In the genomic region with DNA sequence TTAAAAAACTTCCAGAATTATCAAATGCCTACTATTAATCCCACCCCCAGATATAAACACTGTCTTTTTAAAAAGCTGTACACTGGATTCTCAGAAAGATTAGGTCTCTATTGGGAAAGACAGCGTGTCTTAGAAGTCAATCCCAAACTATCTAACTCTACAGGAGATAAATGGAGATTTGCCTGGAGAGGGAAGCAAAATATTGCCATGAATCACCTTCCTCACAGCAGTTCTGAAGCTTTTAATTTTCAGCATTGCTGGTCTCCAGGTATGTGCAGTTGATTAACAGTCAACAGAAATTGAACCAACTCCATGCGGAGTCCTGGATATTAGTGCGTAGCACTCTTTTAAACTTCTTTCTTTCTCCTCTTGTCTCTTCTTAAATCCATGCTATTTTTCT, we compare ENCODE assay signal across 21 cellular contexts.
"Had no signal": no experiment of that assay in that cellular context is flagged by ENCODE, and none has a peak within 500 bp of the region (broad histone marks: within the 10 kb centered on the region; RNA-seq: fewer than 3 reads in every experiment).

No MANE protein-coding gene starts in this region.

- ATAC-seq: esophagus mucosa; left cardiac atrium; left ventricle myocardium superior; natural killer cell treated with Interleukin-12 subunit alpha and Interleukin-12 subunit beta and Interleukin-15 and Interleukin-18, amount 100 ng/mL, for 72 hours; right lobe of liver; stimulated activated effector memory CD8-positive, alpha-beta T cell treated with anti-CD3 and anti-CD28 coated beads, Interleukin-12 subunit alpha, Interleukin-12 subunit beta, amount 100 ng/mL, for 72 hours; stimulated activated naive CD8-positive, alpha-beta T cell treated with anti-CD3 and anti-CD28 coated beads, Interleukin-15, Interleukin-2, amounts not matched to agents 100 U/mL and 50 U/mL, for 24 hours had no signal

- H3K4me1 Mint-ChIP-seq: central memory CD8-positive, alpha-beta T cell; stimulated activated effector memory CD8-positive, alpha-beta T cell treated with anti-CD3 and anti-CD28 coated beads, Interleukin-12 subunit alpha, Interleukin-12 subunit beta, amount 100 ng/mL, for 72 hours had no signal

- H3K36me3 Mint-ChIP-seq: stimulated activated effector memory CD8-positive, alpha-beta T cell treated with anti-CD3 and anti-CD28 coated beads, Interleukin-12 subunit alpha, Interleukin-12 subunit beta, amount 100 ng/mL, for 72 hours had no signal

- H3K4me1 ChIP-seq: parathyroid adenoma, prostate gland, right lobe of liver, suprapubic skin, tibial artery had no signal

- H3K36me3 ChIP-seq: prostate gland, right lobe of liver, suprapubic skin, tibial artery had no signal

- H3K27ac ChIP-seq: parathyroid adenoma, prostate gland, right lobe of liver, suprapubic skin, tibial artery had no signal

- H3K27me3 Mint-ChIP-seq: central memory CD8-positive, alpha-beta T cell; natural killer cell treated with Interleukin-12 subunit alpha and Interleukin-12 subunit beta and Interleukin-15 and Interleukin-18, amount 100 ng/mL, for 72 hours had no signal

- H3K9me3 ChIP-seq: prostate gland, right lobe of liver, suprapubic skin, tibial artery had no signal

- H2AFZ ChIP-seq: parathyroid adenoma had no signal

- H3K79me2 ChIP-seq: parathyroid adenoma had no signal

- H3K27ac Mint-ChIP-seq: natural killer cell treated with Interleukin-12 subunit alpha and Interleukin-12 subunit beta and Interleukin-15 and Interleukin-18, amount 100 ng/mL, for 72 hours; stimulated activated effector memory CD8-positive, alpha-beta T cell treated with anti-CD3 and anti-CD28 coated beads, Interleukin-12 subunit alpha, Interleukin-12 subunit beta, amount 100 ng/mL, for 72 hours had no signal

- H3K4me3 ChIP-seq: lung, prostate gland, right lobe of liver, suprapubic skin, tibial artery had no signal

- DNase-seq: effector memory CD4-positive, alpha-beta T cell; glutamatergic neuron; left cardiac atrium; left ventricle myocardium superior; mesenchymal stem cell; midbrain; occipital lobe; retina; right lobe of liver; stimulated activated CD4-positive, alpha-beta T cell treated with anti-CD3 and anti-CD28 coated beads, Interleukin-4, amount 100 ng/mL, for 1 hour; stimulated activated CD8-positive, alpha-beta memory T cell treated with anti-CD3 and anti-CD28 coated beads, Interleukin-4, amount 100 ng/mL, for 48 hours; stimulated activated naive CD8-positive, alpha-beta T cell treated with anti-CD3 and anti-CD28 coated beads, Interleukin-15, Interleukin-2, amounts not matched to agents 100 U/mL and 50 U/mL, for 24 hours; tibial artery had no signal

- H3K4me3 Mint-ChIP-seq: central memory CD8-positive, alpha-beta T cell; natural killer cell treated with Interleukin-12 subunit alpha and Interleukin-12 subunit beta and Interleukin-15 and Interleukin-18, amount 100 ng/mL, for 72 hours; stimulated activated effector memory CD8-positive, alpha-beta T cell treated with anti-CD3 and anti-CD28 coated beads, Interleukin-12 subunit alpha, Interleukin-12 subunit beta, amount 100 ng/mL, for 72 hours had no signal

- H3K27me3 ChIP-seq: right lobe of liver, suprapubic skin, tibial artery had no signal
